ENCODE assay signal across 1 cellular context in the genomic region with DNA sequence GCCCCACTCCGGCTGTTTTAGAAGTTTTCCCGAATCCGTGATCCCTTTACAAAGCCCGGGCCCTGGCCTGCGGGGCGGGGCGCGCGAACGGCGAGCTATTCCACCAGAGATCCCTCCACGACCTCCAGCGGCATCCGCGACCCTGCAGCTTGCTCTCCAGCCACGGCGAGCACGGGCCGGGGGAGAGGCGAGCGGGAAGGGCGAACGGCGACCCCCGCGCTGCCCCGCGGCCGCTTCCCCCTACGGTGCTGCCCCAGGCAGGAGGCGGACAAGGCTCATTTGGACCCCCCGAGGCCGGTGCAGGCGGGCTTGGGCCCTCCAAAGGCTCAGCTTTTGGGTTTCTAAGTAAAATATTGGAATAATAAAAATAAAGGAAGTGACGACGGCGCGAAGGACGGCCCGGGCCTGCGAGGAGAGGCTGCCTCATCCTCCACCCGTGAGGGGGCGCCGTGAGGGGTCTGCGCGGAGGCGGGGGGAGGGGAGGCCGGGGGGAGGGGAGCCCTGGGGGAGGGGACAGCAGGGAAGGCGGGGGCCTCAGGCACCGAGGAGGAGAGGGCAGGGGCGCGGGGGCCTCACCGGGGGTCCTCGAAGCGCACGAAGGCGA.
A peak's percentile ranks its signal among the peaks of the same experiment; 100 is the strongest.
TF ChIP-seq lines count a peak whose summit lies in the region.

No MANE protein-coding gene starts in this region.

TF ChIP-seq in H1, 55 proteins besides CTCF, POLR2A, EP300 and RAD21:
- TF ChIP-seq SIX5 (IDR thresholded peaks at IDR 0.05; ENCODE audit: low read depth, low read length), result no peak
- TF ChIP-seq KDM4A (IDR thresholded peaks at IDR 0.05; ENCODE audit: low read depth, low read length, severe bottlenecking), result peak; percentile 44
